Comparison of ENCODE assay signal across 26 cellular contexts in the genomic region with DNA sequence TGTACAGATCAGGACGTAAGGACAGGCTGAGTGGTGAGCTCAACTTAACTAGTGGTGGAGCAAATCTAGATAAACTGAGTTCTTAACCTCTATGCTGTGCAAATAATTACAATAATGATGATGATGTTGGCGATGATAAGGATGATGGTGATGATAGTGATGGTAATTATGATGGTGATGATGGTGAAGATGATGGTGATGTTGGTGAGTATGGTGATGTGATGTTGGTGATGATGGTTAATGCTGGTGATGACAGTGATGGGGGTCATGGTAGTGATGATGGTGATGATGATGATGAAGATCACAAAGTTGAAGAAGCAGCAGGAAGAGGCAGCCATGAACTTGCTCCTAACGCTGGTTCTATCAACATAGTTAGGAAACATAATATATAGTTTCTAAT.
"Had no signal": no experiment of that assay in that cellular context is flagged by ENCODE, and none has a peak within 500 bp of the region (broad histone marks: within the 10 kb centered on the region; RNA-seq: fewer than 3 reads in every experiment).

No MANE protein-coding gene starts in this region.

- H3K4me3 Mint-ChIP-seq: dendritic cell treated with granulocyte-macrophage colony-stimulating factor and Interleukin-4, amounts not matched to agents 40 ng/mL and 50 ng/mL, for 4 days; effector memory CD8-positive, alpha-beta T cell; endodermal cell; immature natural killer cell had no signal

- H3K27ac ChIP-seq: colonic mucosa, epithelial cell of prostate, foreskin keratinocyte, gastroesophageal sphincter, heart left ventricle, hepatocyte, left lung, lower lobe of right lung had no signal

- H3K4me1 Mint-ChIP-seq: endodermal cell, immature natural killer cell had no signal

- H3K36me3 ChIP-seq: colonic mucosa, gastroesophageal sphincter, heart left ventricle, left lung, lower lobe of right lung had no signal

- H3K36me3 Mint-ChIP-seq: immature natural killer cell had no signal

- FAIRE-seq: endometrium, frontal cortex, kidney had no signal

- H3K27ac Mint-ChIP-seq: dendritic cell treated with granulocyte-macrophage colony-stimulating factor and Interleukin-4, amounts not matched to agents 40 ng/mL and 50 ng/mL, for 4 days; effector memory CD8-positive, alpha-beta T cell; endodermal cell; immature natural killer cell had no signal

- ATAC-seq: effector memory CD8-positive, alpha-beta T cell; esophagus mucosa; foreskin keratinocyte; gastroesophageal sphincter; heart left ventricle; left cardiac atrium; left lung; left ventricle myocardium superior; lower lobe of right lung had no signal

- H3K4me1 ChIP-seq: colonic mucosa, foreskin keratinocyte, gastroesophageal sphincter, heart left ventricle, left lung, lower lobe of right lung had no signal

- H3K4me3 ChIP-seq: colonic mucosa, gastroesophageal sphincter, heart left ventricle, hepatocyte, left lung, lower lobe of right lung had no signal

- DNase-seq: cerebellar nuclear complex; colonic mucosa; cortex of kidney; effector CD8-positive, alpha-beta T cell; effector memory CD8-positive, alpha-beta T cell; endodermal cell; erythroblast; foreskin keratinocyte; heart left ventricle; hypothalamus; immature natural killer cell; islet precursor cell; kidney; left cardiac atrium; left lung; left ventricle myocardium superior; lower lobe of right lung; mesendoderm; midbrain had no signal

- H3K27me3 ChIP-seq: colonic mucosa had no signal

- H3K9me3 ChIP-seq: colonic mucosa, gastroesophageal sphincter, heart left ventricle, left lung, lower lobe of right lung had no signal

- H3K9me3 Mint-ChIP-seq: dendritic cell treated with granulocyte-macrophage colony-stimulating factor and Interleukin-4, amounts not matched to agents 40 ng/mL and 50 ng/mL, for 4 days; effector memory CD8-positive, alpha-beta T cell; endodermal cell; immature natural killer cell had no signal
